15 cellular contexts compared by ENCODE assay signal in genomic region chr14:74655597-74656389, GRCh38. TPM values are rescaled to one million over a fixed set of nuclear protein-coding genes. Genes with fewer than 3 reads are reported as not detected.
DNase-seq lines count a peak whose midpoint lies in the region; ATAC-seq and TF ChIP-seq lines count a peak whose summit lies in the region.
"Had no signal": no experiment of that assay in that cellular context is flagged by ENCODE, and none has a peak within 500 bp of the region (broad histone marks: within the 10 kb centered on the region; RNA-seq: fewer than 3 reads in every experiment).

No MANE protein-coding gene starts in this region.

- H3K18ac ChIP-seq in IMR-90 (ENCODE audit: low read depth, low read length): peak overlapping the region; percentile 32

- H3K14ac ChIP-seq in IMR-90 (replicated peaks; ENCODE audit: low read depth, low read length): peak overlapping the region; percentile 65

- H3K4me3 ChIP-seq in AG04449 (ENCODE audit: low read depth, low read length) (no peak overlapping the region), IMR-90 (ENCODE audit: insufficient read depth, low read depth, low read length) (no peak overlapping the region), choroid plexus epithelial cell (ENCODE audit: low read depth, low read length) (no peak overlapping the region), mesodermal cell (ENCODE audit: extremely low read depth, insufficient read depth, low read length, poor library complexity, severe bottlenecking) (no peak overlapping the region), lower leg skin (ENCODE audit: low read depth, poor library complexity, severe bottlenecking) (no peak overlapping the region)
- H3K4me3 ChIP-seq: BLaER1 had no signal

- H2BK15ac ChIP-seq in IMR-90 (ENCODE audit: low read depth, low read length): peak overlapping the region; percentile 85; the same call in 1 of the 3 replicates

- BruUV-seq in IMR-90 (replicated peaks; lab: Mats Ljungman, UMichigan): no TSS peak

- intact Hi-C loops in IMR-90 (cut with micrococcal nuclease) (loop anchor here (5.0 kb wide), 1 partner anchor 38 kb away; no protein-coding TSS in a partner anchor), lower leg skin (cut with DNase I; ENCODE audit: low total_unique reads) (no loop called here)

- WGBS in IMR-90 (ENCODE audit: extremely low coverage in 2 of 2, insufficient read length in 1 of 2), 2 experiments: no CpG with 5 or more reads among the region's 2 CpGs
- WGBS in mesodermal cell (ENCODE audit: insufficient coverage in 2 of 2), 2 experiments: no CpG with 5 or more reads among the region's 2 CpGs
- 63 to 69% methylated on average over 2 of the region's 2 CpGs for whole genome bisulfite sequencing in lower leg skin, 2 donors

- DNase-seq in AG04449 (ENCODE audit: low read depth, low spot score) (peak; percentile 59), IMR-90 (peak; percentile 61), choroid plexus epithelial cell (ENCODE audit: low read depth) (peak; percentile 80), dermis blood vessel endothelial cell (no peak), lower leg skin (ENCODE audit: low spot score in 2 of 2) (no peak)
- DNase-seq: activated CD4-positive, alpha-beta T cell treated with anti-CD3 and anti-CD28 coated beads, Interleukin-2, amount 50 U/mL, for 48 hours; effector memory CD8-positive, alpha-beta T cell; immature natural killer cell; NCI-H1694; stimulated activated CD4-positive, alpha-beta T cell treated with anti-CD3 and anti-CD28 coated beads, Interleukin-2, amount 100 ng/mL, for 24 hours; T-helper 17 cell had no signal

- H3K9me3 ChIP-seq in IMR-90 (ENCODE audit: control insufficient read depth, insufficient read depth, low read length) (peaks cover 5% of the 10 kb centered on the region; the same call in 1 of the 2 replicates), mesodermal cell (ENCODE audit: control insufficient read depth, low read length) (no peaks in the 10 kb centered on the region)
- H3K9me3 ChIP-seq: BLaER1 had no signal

- H4K5ac ChIP-seq in IMR-90 (ENCODE audit: low read depth, low read length): peak overlapping the region; percentile 73; the same call in 1 of the 2 replicates

- no peak overlapping the region for H3K9ac ChIP-seq in IMR-90 (ENCODE audit: low read depth, low read length)
- H3K9ac ChIP-seq: BLaER1 had no signal

- TF ChIP-seq CTCF in AG04449 (IDR thresholded peaks at IDR 0.05; ENCODE audit: insufficient read depth, low read length, missing control alignments): no peak
- TF ChIP-seq CTCF in IMR-90 (conservative IDR thresholded peaks at IDR 0.05; ENCODE audit: low read depth, low read length): no peak
- TF ChIP-seq CTCF in choroid plexus epithelial cell (conservative IDR thresholded peaks at IDR 0.05; ENCODE audit: low read depth, low read length): no peak
- TF ChIP-seq CTCF in lower leg skin (IDR thresholded peaks at IDR 0.05): no peak

- H4K8ac ChIP-seq in IMR-90 (ENCODE audit: low read depth in 2 of 2, low read length in 2 of 2): peak overlapping the region in 1 of 2 experiments; percentile 46; a peak in 2 of 4 replicates

- peak overlapping the region; percentile 14; the same call in 1 of the 2 replicates for H3K23ac ChIP-seq in IMR-90 (ENCODE audit: low read depth, low read length)

- H4K91ac ChIP-seq in IMR-90 (ENCODE audit: insufficient read depth, low read depth, low read length): peak overlapping the region; percentile 63; the same call in 1 of the 2 replicates

- dilution Hi-C loops in IMR-90 (cut with HindIII; ENCODE audit: low sequenced_read_pairs, unreplicated experiment): no loop called here

- peak overlapping the region; percentile 46 for H2AK5ac ChIP-seq in IMR-90 (ENCODE audit: low read depth, low read length)

- peak overlapping the region; percentile 70 for H3K27ac ChIP-seq in IMR-90 (ENCODE audit: insufficient read depth, low read length)
- peak overlapping the region; percentile 26 for H3K27ac ChIP-seq in mesodermal cell (ENCODE audit: low read depth, low read length, severe bottlenecking)
- H3K27ac ChIP-seq: BLaER1 had no signal

- H3K79me1 ChIP-seq in IMR-90 (ENCODE audit: low read depth in 1 of 2, low read length in 2 of 2): peaks cover 20 to 50% of the 10 kb centered on the region in 2 experiments; a peak in 3 of 4 replicates

- peak overlapping the region; percentile 47; the same call in 1 of the 2 replicates for H3K56ac ChIP-seq in IMR-90 (ENCODE audit: extremely low read depth, insufficient read depth, low read length)

- peak overlapping the region; percentile 76 for H2AK9ac ChIP-seq in IMR-90 (replicated peaks; ENCODE audit: low read depth, low read length, poor library complexity)

- H2BK20ac ChIP-seq in IMR-90 (ENCODE audit: low read depth, low read length): peak overlapping the region; percentile 70

- H3K27me3 ChIP-seq in IMR-90 (ENCODE audit: control insufficient read depth, insufficient read depth, low read length): no peaks in the 10 kb centered on the region
- H3K27me3 ChIP-seq: BLaER1 had no signal

- H3K4me1 ChIP-seq in IMR-90 (ENCODE audit: control insufficient read depth, insufficient read depth, low read length) (peaks cover 39% of the 10 kb centered on the region), mesodermal cell (ENCODE audit: control insufficient read depth, insufficient read depth, low read length, poor library complexity, severe bottlenecking) (peaks cover 23% of the 10 kb centered on the region)
- H3K4me1 ChIP-seq: BLaER1 had no signal

- peak overlapping the region; percentile 66 for H2BK120ac ChIP-seq in IMR-90 (ENCODE audit: low read depth, low read length)

- POLR2A ChIA-PET in AG04449 (lab: Yijun Ruan, JAX) (interaction anchor here (0.6 to 1.6 kb wide), 3 partner anchors 12 to 39 kb away, joined by 3 to 5 read pairs (median 4); no protein-coding TSS in a partner anchor), IMR-90 (lab: Charles Lee; ENCODE audit: unreplicated experiment) (no interaction called here)

- H3K4ac ChIP-seq in IMR-90 (ENCODE audit: low read depth, low read length): peak overlapping the region; percentile 74

- ATAC-seq in IMR-90 (ENCODE audit: low read depth): peak; percentile 77
- no peak for ATAC-seq in GM19397 (IDR thresholded peaks at IDR 0.05; ENCODE audit: unreplicated experiment)
- ATAC-seq in HG02642 (IDR thresholded peaks at IDR 0.05; ENCODE audit: poor library complexity, unreplicated experiment): no peak
- ATAC-seq: effector memory CD8-positive, alpha-beta T cell; T-helper 17 cell had no signal

- H2AFZ ChIP-seq in IMR-90 (replicated peaks; ENCODE audit: low read length, poor library complexity): no peak overlapping the region

- in situ Hi-C loops in IMR-90 (cut with MboI; ENCODE audit: low sequenced_read_pairs): no loop called here

- no peaks in the 10 kb centered on the region for H4K20me1 ChIP-seq in IMR-90 (ENCODE audit: insufficient read depth, low read length)
- H4K20me1 ChIP-seq: BLaER1 had no signal

- CTCF ChIA-PET in AG04449 (lab: Yijun Ruan, JAX) (interaction anchor here (0.9 to 8.2 kb wide), 8 partner anchors 8 to 149 kb away, joined by 3 to 66 read pairs (median 4); partner anchors contain the start of gene LTBP2), IMR-90 (lab: Yijun Ruan, JAX) (interaction anchor here (0.6 to 0.9 kb wide), 2 partner anchors 43 to 103 kb away, joined by 3 to 4 read pairs; no protein-coding TSS in a partner anchor)

- H3K36me3 ChIP-seq in IMR-90 (ENCODE audit: control insufficient read depth, insufficient read depth, low read length) (peaks cover 2% of the 10 kb centered on the region; the same call in 1 of the 2 replicates), mesodermal cell (ENCODE audit: control insufficient read depth, insufficient read depth, low read length) (peaks cover 28% of the 10 kb centered on the region)

- H3K4me2 ChIP-seq in IMR-90 (ENCODE audit: low read depth, low read length): peak overlapping the region; percentile 66; the same call in 1 of the 2 replicates
- H3K4me2 ChIP-seq: BLaER1 had no signal

- peaks cover 51% of the 10 kb centered on the region for H3K9me1 ChIP-seq in IMR-90 (ENCODE audit: insufficient read depth, low read length)

- TF ChIP-seq RAD21 in IMR-90 (IDR thresholded peaks at IDR 0.05; ENCODE audit: low read length): no peak; the same call in 1 of the 2 replicates

- H2BK5ac ChIP-seq in IMR-90 (ENCODE audit: low read depth, low read length, poor library complexity, severe bottlenecking): peak overlapping the region; percentile 89

- no peak for TF ChIP-seq POLR2A in IMR-90 (IDR thresholded peaks at IDR 0.05; ENCODE audit: low read depth, low read length)
- no peak for TF ChIP-seq POLR2A in lower leg skin (IDR thresholded peaks at IDR 0.05)

TF ChIP-seq in IMR-90, 13 proteins besides CTCF, POLR2A, EP300 and RAD21:
- TF ChIP-seq CEBPB (IDR thresholded peaks at IDR 0.05; ENCODE audit: low read depth, low read length) (peak; percentile 98), MAFK (IDR thresholded peaks at IDR 0.05; ENCODE audit: low read depth, low read length) (peak; percentile 61), CHD1 (IDR thresholded peaks at IDR 0.05; ENCODE audit: low read depth, low read length) (no peak)

RNA-seq across cellular contexts. Expression of gene LTBP2, which starts 43.8 kb away (rescaled TPM):
- total RNA-seq in IMR-90 (2012; rRNA removed) (23.8 and 26.7 TPM in 2 replicates), dermis blood vessel endothelial cell (89.2 and 90.5 TPM in 2 replicates), lower leg skin (10 to 100 TPM; 13.7 to 39.3 (median 25.9) TPM)
- 79.3 and 81.8 TPM in 2 replicates for polyA plus RNA-seq in IMR-90 (2012; rRNA removed)
- 49.1 and 65.1 TPM in 2 replicates for polyA plus RNA-seq in IMR-90 (2012; cell fraction: cytosol; rRNA removed)
- polyA plus RNA-seq in IMR-90 (2012; cell fraction: nucleus; rRNA removed; ENCODE audit: low replicate concordance): 57.1 and 111 TPM in 2 replicates
- polyA plus RNA-seq in mesodermal cell (2013, experiment 1 of 2): 29.7 TPM
- polyA plus RNA-seq in mesodermal cell (2013, experiment 2 of 2): 26.6 TPM

RNA-seq across cellular contexts. Expression of gene AREL1, which starts 57.1 kb away (rescaled TPM):
- total RNA-seq in IMR-90 (2012; rRNA removed): 38.3 and 39.3 TPM in 2 replicates
- 30.0 and 34.4 TPM in 2 replicates for polyA plus RNA-seq in IMR-90 (2012; rRNA removed)
- polyA plus RNA-seq in IMR-90 (2012; cell fraction: cytosol; rRNA removed): 20.5 and 23.7 TPM in 2 replicates
- polyA plus RNA-seq in IMR-90 (2012; cell fraction: nucleus; rRNA removed; ENCODE audit: low replicate concordance): 51.1 and 52.7 TPM in 2 replicates
- 24.2 TPM for polyA plus RNA-seq in mesodermal cell (2013, experiment 1 of 2)
- polyA plus RNA-seq in mesodermal cell (2013, experiment 2 of 2): 21.9 TPM
- total RNA-seq in dermis blood vessel endothelial cell: 27.6 and 33.9 TPM in 2 replicates
- total RNA-seq in lower leg skin: 10 to 100 TPM; 12.4 to 26.5 (median 21.6) TPM

RNA-seq across cellular contexts. Expression of gene FCF1, which starts 57.2 kb away (rescaled TPM):
- total RNA-seq in IMR-90 (2012; rRNA removed): 37.1 and 39.7 TPM in 2 replicates
- polyA plus RNA-seq in IMR-90 (2012; rRNA removed): 33.3 and 45.5 TPM in 2 replicates
- polyA plus RNA-seq in IMR-90 (2012; cell fraction: cytosol; rRNA removed): 3.9 and 9.4 TPM in 2 replicates
- polyA plus RNA-seq in IMR-90 (2012; cell fraction: nucleus; rRNA removed; ENCODE audit: low replicate concordance): 1.9 and 19.2 TPM in 2 replicates
- polyA plus RNA-seq in mesodermal cell (2013, experiment 1 of 2): 47.9 TPM
- 46.9 TPM for polyA plus RNA-seq in mesodermal cell (2013, experiment 2 of 2)
- total RNA-seq in dermis blood vessel endothelial cell: 29.6 and 52.5 TPM in 2 replicates
- total RNA-seq in lower leg skin: 10 to 100 TPM; 14.3 to 20.7 (median 17.8) TPM

Comparison
In these comparisons a context has a peak if more than half of its experiments do, and no peak if none do; other contexts are left out.
1. DNase-seq: peak in AG04449 (single experiment), IMR-90 (single experiment) and choroid plexus epithelial cell (single experiment); none in dermis blood vessel endothelial cell (single experiment) and lower leg skin (0 of 2).